16 cellular contexts compared by ENCODE assay signal in genomic region chr9:129558551-129559505, GRCh38.
DNase-seq lines count a peak whose midpoint lies in the region; ATAC-seq, FAIRE-seq and TF ChIP-seq lines count a peak whose summit lies in the region.
"Had no signal": no experiment of that assay in that cellular context is flagged by ENCODE, and none has a peak within 500 bp of the region (broad histone marks: within the 10 kb centered on the region; RNA-seq: fewer than 3 reads in every experiment).

No MANE protein-coding gene starts in this region.

- no peaks in the 10 kb centered on the region for H3K9me3 ChIP-seq in kidney (ENCODE audit: control insufficient read depth in 1 of 2, low read length in 2 of 2)
- H3K9me3 ChIP-seq: suprapubic skin had no signal

- peak overlapping the region; percentile 93 for H3K27ac ChIP-seq in kidney (ENCODE audit: low read depth in 2 of 2, low read length in 2 of 2)
- H3K27ac ChIP-seq: RWPE1, suprapubic skin had no signal

- H3K4me3 Mint-ChIP-seq in Calu3 (ENCODE audit: low read depth, unreplicated experiment), result no peak overlapping the region
- H3K4me3 Mint-ChIP-seq: activated naive CD4-positive, alpha-beta T cell treated with anti-CD3 and anti-CD28 coated beads, Interleukin-2, amount 10 ng/mL, durations not matched to agents 7 days and 5 days; CD8-positive, alpha-beta memory T cell had no signal

- peaks cover 11% of the 10 kb centered on the region for H3K36me3 Mint-ChIP-seq in Calu3 (ENCODE audit: insufficient read depth, unreplicated experiment)
- H3K36me3 Mint-ChIP-seq: activated naive CD4-positive, alpha-beta T cell treated with anti-CD3 and anti-CD28 coated beads, Interleukin-2, amount 10 ng/mL, durations not matched to agents 7 days and 5 days; CD8-positive, alpha-beta memory T cell had no signal

- TF ChIP-seq CTCF in kidney (IDR thresholded peaks at IDR 0.05; ENCODE audit: borderline replicate concordance, extremely low read depth, insufficient read depth) (no peak), Calu3 (IDR thresholded peaks at IDR 0.05; ENCODE audit: unreplicated experiment) (no peak)

- H3K4me3 ChIP-seq in kidney (ENCODE audit: low read length in 2 of 2), result no peak overlapping the region
- H3K4me3 ChIP-seq: suprapubic skin had no signal

- no TSS peak for BruUV-seq in Calu3 (replicated peaks; lab: Mats Ljungman, UMichigan)

- no peaks in the 10 kb centered on the region for H3K36me3 ChIP-seq in kidney (ENCODE audit: control insufficient read depth in 1 of 2, insufficient read depth in 2 of 2, low read length in 2 of 2)
- H3K36me3 ChIP-seq: suprapubic skin had no signal

- ATAC-seq in SK-N-SH treated with all-trans-retinoic acid at 6 μM for 48 hours, result peak; percentile 33; the same call in 2 of the 3 replicates

- DNase-seq in HK-2 (ENCODE audit: unreplicated experiment) (peak; percentile 62), kidney (peak; percentile 95), retina (peak; percentile 82), posterior cingulate gyrus (no peak), KG1 (lab: John Stamatoyannopoulos, UW) (no peak), Calu3 (no peak)
- DNase-seq: activated CD8-positive, alpha-beta memory T cell treated with anti-CD3 and anti-CD28 coated beads for 24 hours; activated naive CD4-positive, alpha-beta T cell treated with anti-CD3 and anti-CD28 coated beads, Interleukin-2, amount 10 ng/mL, durations not matched to agents 7 days and 5 days; caudate nucleus; CD8-positive, alpha-beta memory T cell; NCI-H1092; NCI-H446; T-helper 9 cell had no signal

- peak overlapping the region in 1 of 2 donors; percentile 51 for H3K9ac ChIP-seq in kidney (ENCODE audit: low read length in 2 of 2)

- H3K27me3 Mint-ChIP-seq in Calu3 (ENCODE audit: unreplicated experiment), result no peaks in the 10 kb centered on the region

- H3K27ac Mint-ChIP-seq in Calu3 (ENCODE audit: unreplicated experiment), result no peak overlapping the region
- H3K27ac Mint-ChIP-seq: activated naive CD4-positive, alpha-beta T cell treated with anti-CD3 and anti-CD28 coated beads, Interleukin-2, amount 10 ng/mL, durations not matched to agents 7 days and 5 days had no signal

- H3K4me1 Mint-ChIP-seq in Calu3 (ENCODE audit: low read depth, unreplicated experiment), result peaks cover 33% of the 10 kb centered on the region
- H3K4me1 Mint-ChIP-seq: activated naive CD4-positive, alpha-beta T cell treated with anti-CD3 and anti-CD28 coated beads, Interleukin-2, amount 10 ng/mL, durations not matched to agents 7 days and 5 days; CD8-positive, alpha-beta memory T cell had no signal

- intact Hi-C loops in kidney (cut with DNase I) (no loop called here), posterior cingulate gyrus (cut with DNase I) (no loop called here), Calu3 (cut with micrococcal nuclease; ENCODE audit: unreplicated experiment) (no loop called here)

- peaks cover 39 to 44% of the 10 kb centered on the region in 2 donors for H3K4me1 ChIP-seq in kidney (ENCODE audit: control insufficient read depth in 1 of 2, insufficient read depth in 1 of 2, low read depth in 1 of 2, low read length in 2 of 2)

- CTCF ChIA-PET in Calu3 (lab: Charles Lee), result interaction anchor here (0.7 kb wide), 1 partner anchor 531 kb away, joined by 4 read pairs; the partner anchor contains the start of gene SH3GLB2

- no peak for FAIRE-seq in kidney (lab: Jason Lieb, UNC)

- H3K9me3 Mint-ChIP-seq in Calu3 (ENCODE audit: low read depth, unreplicated experiment), result no peaks in the 10 kb centered on the region
- H3K9me3 Mint-ChIP-seq: activated naive CD4-positive, alpha-beta T cell treated with anti-CD3 and anti-CD28 coated beads, Interleukin-2, amount 10 ng/mL, durations not matched to agents 7 days and 5 days; CD8-positive, alpha-beta memory T cell had no signal

TF ChIP-seq in SK-N-SH treated with all-trans-retinoic acid at 6 μM for 48 hours, 23 proteins besides CTCF, POLR2A, EP300 and RAD21:
- TF ChIP-seq TCF4 (CRISPR knock-in tag; IDR thresholded peaks at IDR 0.05; ENCODE audit: borderline replicate concordance), result peak; percentile 29; the same call in 1 of the 2 replicates
- TF ChIP-seq GLIS3 (CRISPR knock-in tag; IDR thresholded peaks at IDR 0.05), result no peak
- no peak for TF ChIP-seq ZFP3 (CRISPR knock-in tag; IDR thresholded peaks at IDR 0.05)
- TF ChIP-seq CSDC2 (CRISPR knock-in tag; IDR thresholded peaks at IDR 0.05), result no peak
- TF ChIP-seq, protein P1, sequence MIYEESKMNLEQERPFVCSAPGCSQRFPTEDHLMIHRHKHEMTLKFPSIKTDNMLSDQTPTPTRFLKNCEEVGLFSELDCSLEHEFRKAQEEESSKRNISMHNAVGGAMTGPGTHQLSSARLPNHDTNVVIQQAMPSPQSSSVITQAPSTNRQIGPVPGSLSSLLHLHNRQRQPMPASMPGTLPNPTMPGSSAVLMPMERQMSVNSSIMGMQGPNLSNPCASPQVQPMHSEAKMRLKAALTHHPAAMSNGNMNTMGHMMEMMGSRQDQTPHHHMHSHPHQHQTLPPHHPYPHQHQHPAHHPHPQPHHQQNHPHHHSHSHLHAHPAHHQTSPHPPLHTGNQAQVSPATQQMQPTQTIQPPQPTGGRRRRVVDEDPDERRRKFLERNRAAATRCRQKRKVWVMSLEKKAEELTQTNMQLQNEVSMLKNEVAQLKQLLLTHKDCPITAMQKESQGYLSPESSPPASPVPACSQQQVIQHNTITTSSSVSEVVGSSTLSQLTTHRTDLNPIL (CRISPR knock-in tag; IDR thresholded peaks at IDR 0.05; ENCODE audit: low read depth), result no peak
- TF ChIP-seq TOX (CRISPR knock-in tag; IDR thresholded peaks at IDR 0.05; ENCODE audit: borderline replicate concordance), result no peak
- TF ChIP-seq, protein P2, sequence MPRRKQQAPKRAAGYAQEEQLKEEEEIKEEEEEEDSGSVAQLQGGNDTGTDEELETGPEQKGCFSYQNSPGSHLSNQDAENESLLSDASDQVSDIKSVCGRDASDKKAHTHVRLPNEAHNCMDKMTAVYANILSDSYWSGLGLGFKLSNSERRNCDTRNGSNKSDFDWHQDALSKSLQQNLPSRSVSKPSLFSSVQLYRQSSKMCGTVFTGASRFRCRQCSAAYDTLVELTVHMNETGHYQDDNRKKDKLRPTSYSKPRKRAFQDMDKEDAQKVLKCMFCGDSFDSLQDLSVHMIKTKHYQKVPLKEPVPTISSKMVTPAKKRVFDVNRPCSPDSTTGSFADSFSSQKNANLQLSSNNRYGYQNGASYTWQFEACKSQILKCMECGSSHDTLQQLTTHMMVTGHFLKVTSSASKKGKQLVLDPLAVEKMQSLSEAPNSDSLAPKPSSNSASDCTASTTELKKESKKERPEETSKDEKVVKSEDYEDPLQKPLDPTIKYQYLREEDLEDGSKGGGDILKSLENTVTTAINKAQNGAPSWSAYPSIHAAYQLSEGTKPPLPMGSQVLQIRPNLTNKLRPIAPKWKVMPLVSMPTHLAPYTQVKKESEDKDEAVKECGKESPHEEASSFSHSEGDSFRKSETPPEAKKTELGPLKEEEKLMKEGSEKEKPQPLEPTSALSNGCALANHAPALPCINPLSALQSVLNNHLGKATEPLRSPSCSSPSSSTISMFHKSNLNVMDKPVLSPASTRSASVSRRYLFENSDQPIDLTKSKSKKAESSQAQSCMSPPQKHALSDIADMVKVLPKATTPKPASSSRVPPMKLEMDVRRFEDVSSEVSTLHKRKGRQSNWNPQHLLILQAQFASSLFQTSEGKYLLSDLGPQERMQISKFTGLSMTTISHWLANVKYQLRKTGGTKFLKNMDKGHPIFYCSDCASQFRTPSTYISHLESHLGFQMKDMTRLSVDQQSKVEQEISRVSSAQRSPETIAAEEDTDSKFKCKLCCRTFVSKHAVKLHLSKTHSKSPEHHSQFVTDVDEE (CRISPR knock-in tag; IDR thresholded peaks at IDR 0.05), result no peak
- TF ChIP-seq ISL1 (CRISPR knock-in tag; IDR thresholded peaks at IDR 0.05), result no peak

Comparison
In these comparisons a context has a peak if more than half of its experiments do, and no peak if none do; other contexts are left out.
1. DNase-seq: peak in HK-2 (single experiment), kidney (single experiment) and retina (single experiment); none in posterior cingulate gyrus (0 of 10), KG1 (single experiment) and Calu3 (single experiment).